Comparison of ENCODE assay signal across 10 cellular contexts in the genomic region with DNA sequence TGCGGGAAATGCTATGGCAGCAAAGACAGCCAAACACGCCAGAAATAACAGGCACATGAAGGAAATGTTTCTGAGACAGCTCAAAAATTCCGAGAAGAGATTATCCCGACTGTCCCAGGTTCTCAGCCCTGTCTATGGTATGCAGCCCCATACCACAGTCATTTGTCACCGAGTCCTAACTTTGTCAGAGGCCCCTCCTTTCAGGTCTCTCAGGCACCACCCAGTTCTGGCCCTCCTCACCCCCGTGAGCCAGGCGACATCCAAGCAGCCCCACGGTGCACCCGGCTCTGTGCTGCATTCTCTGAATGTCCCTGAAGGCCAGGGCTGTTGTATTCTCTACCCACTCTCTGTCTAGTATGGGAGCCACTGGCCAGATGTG. TPM values are rescaled to one million over a fixed set of nuclear protein-coding genes. Genes with fewer than 3 reads are reported as not detected.
DNase-seq lines count a peak whose midpoint lies in the region; ATAC-seq and TF ChIP-seq lines count a peak whose summit lies in the region.
"Had no signal": no experiment of that assay in that cellular context is flagged by ENCODE, and none has a peak within 500 bp of the region (broad histone marks: within the 10 kb centered on the region; RNA-seq: fewer than 3 reads in every experiment).

No MANE protein-coding gene starts in this region.

- H3K27me3 ChIP-seq in NT2/D1 (ENCODE audit: insufficient read depth, insufficient read length): no peaks in the 10 kb centered on the region
- H3K27me3 ChIP-seq: BLaER1 treated with 17β-estradiol and CSF1 and Interleukin-3, amounts not matched to agents 10 nM and 100 nM had no signal

- no peaks in the 10 kb centered on the region for H3K9me3 Mint-ChIP-seq in natural killer cell treated with Interleukin-12 subunit alpha and Interleukin-12 subunit beta and Interleukin-15 and Interleukin-18, amount 100 ng/mL, for 72 hours

- no peak overlapping the region for H3K4me3 ChIP-seq in NT2/D1 (ENCODE audit: insufficient read length, low read depth)
- H3K4me3 ChIP-seq: BLaER1 treated with 17β-estradiol and CSF1 and Interleukin-3, amounts not matched to agents 10 nM and 100 nM had no signal

- H3K27ac Mint-ChIP-seq in natural killer cell treated with Interleukin-12 subunit alpha and Interleukin-12 subunit beta and Interleukin-15 and Interleukin-18, amount 100 ng/mL, for 72 hours: peak overlapping the region; percentile 95 to 98

- peaks cover 9% of the 10 kb centered on the region for H3K4me1 ChIP-seq in NT2/D1 (ENCODE audit: insufficient read depth, insufficient read length)

- TF ChIP-seq POLR2A in GM18505 (IDR thresholded peaks at IDR 0.05; ENCODE audit: borderline replicate concordance, extremely low read depth, insufficient read depth, insufficient read length): no peak

- DNase-seq in A172 (ENCODE audit: low spot score) (peak; percentile 95), NT2/D1 (ENCODE audit: low read depth, low spot score) (peak; percentile 44), epithelial cell of prostate (ENCODE audit: low read depth, low spot score) (no peak), NCI-H1930 (lab: John Stamatoyannopoulos, UW) (no peak), HuH-7 (ENCODE audit: low spot score) (no peak)
- no peak for DNase-seq in natural killer cell treated with Interleukin-12 subunit alpha and Interleukin-12 subunit beta and Interleukin-15 and Interleukin-18, amount 100 ng/mL, for 72 hours (ENCODE audit: low spot score)
- DNase-seq: cerebellar nuclear complex had no signal

- no peak overlapping the region for H3K9ac ChIP-seq in NT2/D1 (ENCODE audit: insufficient read length, low read depth)
- H3K9ac ChIP-seq: BLaER1 treated with 17β-estradiol and CSF1 and Interleukin-3, amounts not matched to agents 10 nM and 100 nM had no signal

- H3K36me3 Mint-ChIP-seq in natural killer cell treated with Interleukin-12 subunit alpha and Interleukin-12 subunit beta and Interleukin-15 and Interleukin-18, amount 100 ng/mL, for 72 hours: peaks cover 22% of the 10 kb centered on the region

- H3K4me1 Mint-ChIP-seq in natural killer cell treated with Interleukin-12 subunit alpha and Interleukin-12 subunit beta and Interleukin-15 and Interleukin-18, amount 100 ng/mL, for 72 hours (ENCODE audit: low read depth in 2 of 2): peaks cover 72 to 83% of the 10 kb centered on the region in 2 donors

- peaks cover 63% of the 10 kb centered on the region for H3K36me3 ChIP-seq in NT2/D1 (ENCODE audit: insufficient read depth, insufficient read length, low read length)

- peak overlapping the region; percentile 99 for H3K27ac ChIP-seq in epithelial cell of prostate
- H3K27ac ChIP-seq: BLaER1 treated with 17β-estradiol and CSF1 and Interleukin-3, amounts not matched to agents 10 nM and 100 nM had no signal

- no peaks in the 10 kb centered on the region for H3K27me3 Mint-ChIP-seq in natural killer cell treated with Interleukin-12 subunit alpha and Interleukin-12 subunit beta and Interleukin-15 and Interleukin-18, amount 100 ng/mL, for 72 hours

- H3K9me3 ChIP-seq in NT2/D1 (ENCODE audit: insufficient read depth, low read length): no peaks in the 10 kb centered on the region
- H3K9me3 ChIP-seq: BLaER1 treated with 17β-estradiol and CSF1 and Interleukin-3, amounts not matched to agents 10 nM and 100 nM had no signal

- H3K4me3 Mint-ChIP-seq in natural killer cell treated with Interleukin-12 subunit alpha and Interleukin-12 subunit beta and Interleukin-15 and Interleukin-18, amount 100 ng/mL, for 72 hours: peak overlapping the region; percentile 84

- ATAC-seq in natural killer cell treated with Interleukin-12 subunit alpha and Interleukin-12 subunit beta and Interleukin-15 and Interleukin-18, amount 100 ng/mL, for 72 hours: no peak
- ATAC-seq in GM18505 (IDR thresholded peaks at IDR 0.05; ENCODE audit: unreplicated experiment) (no peak), GM18867 (IDR thresholded peaks at IDR 0.05; ENCODE audit: unreplicated experiment) (no peak)

RNA-seq across cellular contexts. Expression of a gene that starts 24.0 kb away (rescaled TPM):
- 6.9 and 7.4 TPM in 2 replicates for total RNA-seq in A172 (2014; rRNA removed; shearing (Covaris generic))
- total RNA-seq in natural killer cell treated with Interleukin-12 subunit alpha and Interleukin-12 subunit beta and Interleukin-15 and Interleukin-18, amount 100 ng/mL, for 72 hours: 10 to 100 TPM; 40.5 to 73.9 TPM

RNA-seq across cellular contexts. Expression of a gene that starts 46.5 kb away (rescaled TPM):
- total RNA-seq in A172 (2014; rRNA removed; shearing (Covaris generic)): not detected in 2 replicates
- total RNA-seq in natural killer cell treated with Interleukin-12 subunit alpha and Interleukin-12 subunit beta and Interleukin-15 and Interleukin-18, amount 100 ng/mL, for 72 hours: not detected

Comparison
In these comparisons a context has a peak if more than half of its experiments do, and no peak if none do; other contexts are left out.
1. DNase-seq: peak in A172 (single experiment) and NT2/D1 (single experiment); none in epithelial cell of prostate (single experiment), natural killer cell treated with Interleukin-12 subunit alpha and Interleukin-12 subunit beta and Interleukin-15 and Interleukin-18, amount 100 ng/mL, for 72 hours (single experiment), NCI-H1930 (0 of 2) and HuH-7 (single experiment).